Comparison of ENCODE assay signal across 11 cellular contexts in the genomic region with DNA sequence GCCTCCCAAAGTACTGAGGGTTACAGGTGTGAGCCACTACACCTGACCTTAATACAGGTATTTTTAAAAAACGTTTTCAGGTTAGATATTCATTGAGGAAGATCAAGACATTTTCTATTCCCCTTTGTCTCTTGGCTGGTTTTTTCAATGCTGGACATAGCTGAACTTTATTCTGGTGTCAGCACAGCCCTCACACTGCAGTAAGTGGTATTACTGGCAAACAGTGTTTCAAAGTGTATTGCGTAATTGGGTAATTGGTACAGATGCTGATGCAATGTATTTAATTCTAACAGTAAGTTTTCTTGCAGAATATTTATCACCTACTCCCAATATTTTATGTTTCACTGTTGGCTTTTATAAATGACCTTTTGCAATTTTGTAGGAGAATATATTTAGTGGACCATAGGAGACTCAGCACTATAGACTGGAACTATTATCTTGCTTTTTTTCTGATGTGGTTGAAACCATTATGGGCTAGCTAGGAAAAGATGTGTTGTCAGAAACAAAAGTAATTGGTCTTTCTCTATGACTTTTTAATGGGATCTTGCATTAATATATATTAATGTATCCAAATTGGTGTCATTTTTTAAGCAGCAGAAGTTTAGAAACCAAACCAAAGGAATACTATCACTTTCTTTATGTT.
DNase-seq lines count a peak whose midpoint lies in the region; ATAC-seq and TF ChIP-seq lines count a peak whose summit lies in the region.
"Had no signal": no experiment of that assay in that cellular context is flagged by ENCODE, and none has a peak within 500 bp of the region (broad histone marks: within the 10 kb centered on the region; RNA-seq: fewer than 3 reads in every experiment).

No MANE protein-coding gene starts in this region.

- H3K4me1 Mint-ChIP-seq in endodermal cell, result peaks cover 5% of the 10 kb centered on the region

- H3K27ac ChIP-seq in endodermal cell (ENCODE audit: low read depth, low read length), result no peak overlapping the region
- no peak overlapping the region for H3K27ac ChIP-seq in SK-N-SH (ENCODE audit: low read depth in 2 of 2, low read length in 1 of 2)
- H3K27ac ChIP-seq: adrenal gland had no signal

- H3K27me3 Mint-ChIP-seq in endodermal cell (ENCODE audit: insufficient read depth), result no peaks in the 10 kb centered on the region

- H3F3A ChIP-seq in SK-N-SH (replicated peaks; ENCODE audit: insufficient read depth), result no peaks in the 10 kb centered on the region

- no peaks in the 10 kb centered on the region for H4K20me1 ChIP-seq in SK-N-SH (ENCODE audit: insufficient read depth)

- H3K9ac ChIP-seq in endodermal cell (ENCODE audit: extremely low read depth, low read length, poor library complexity, severe bottlenecking) (no peak overlapping the region), SK-N-SH (no peak overlapping the region)

- H3K9me3 ChIP-seq in endodermal cell (ENCODE audit: control insufficient read depth, low read length), result peaks cover 18% of the 10 kb centered on the region
- H3K9me3 ChIP-seq in SK-N-SH, result peaks cover 4% of the 10 kb centered on the region; the same call in 1 of the 2 replicates
- H3K9me3 ChIP-seq: adrenal gland had no signal

- H3K36me3 Mint-ChIP-seq in endodermal cell (ENCODE audit: low read depth), result no peaks in the 10 kb centered on the region

- H3K9me2 ChIP-seq in SK-N-SH, result no peaks in the 10 kb centered on the region

- no peak overlapping the region for H2AFZ ChIP-seq in SK-N-SH (ENCODE audit: low read depth)

- no peak overlapping the region for H3K27ac Mint-ChIP-seq in endodermal cell

- H3K36me3 ChIP-seq in endodermal cell (ENCODE audit: control insufficient read depth, insufficient read depth, low read length) (no peaks in the 10 kb centered on the region), SK-N-SH (replicated peaks in 1 of 2; ENCODE audit: control insufficient read depth in 1 of 2, insufficient read depth in 2 of 2, low read length in 1 of 2) (no peaks in the 10 kb centered on the region)
- H3K36me3 ChIP-seq: adrenal gland had no signal

- H3K4me2 ChIP-seq in SK-N-SH, result no peak overlapping the region

- no peak for TF ChIP-seq RAD21 in SK-N-SH (IDR thresholded peaks at IDR 0.05; ENCODE audit: low read length)

- TF ChIP-seq CTCF in endodermal cell (conservative IDR thresholded peaks at IDR 0.05) (peak; percentile 19), SK-N-SH (IDR thresholded peaks at IDR 0.05) (no peak)

- H3K9me3 Mint-ChIP-seq in endodermal cell, result peaks cover 15% of the 10 kb centered on the region

- CTCF ChIA-PET in SK-N-SH (lab: Yijun Ruan, JAX), result interaction anchor here (1.0 kb wide), 1 partner anchor 12 kb away, joined by 3 read pairs; no protein-coding TSS in a partner anchor

- H3K79me2 ChIP-seq in SK-N-SH (ENCODE audit: insufficient read depth), result no peaks in the 10 kb centered on the region

- no peak overlapping the region for H3K4me3 Mint-ChIP-seq in endodermal cell

- H3K4me3 ChIP-seq in endodermal cell (ENCODE audit: low read length) (no peak overlapping the region), SK-N-SH (ENCODE audit: low read depth in 2 of 2, low read length in 1 of 2) (no peak overlapping the region)
- H3K4me3 ChIP-seq: adrenal gland had no signal

- TF ChIP-seq EP300 in SK-N-SH (IDR thresholded peaks at IDR 0.05; ENCODE audit: borderline replicate concordance in 1 of 2, low read depth in 1 of 2, low read length in 1 of 2), result no peak

- DNase-seq in NCI-H526 (lab: John Stamatoyannopoulos, UW) (peak; percentile 17 to 22), NCI-H526 treated with DMSO at 0.1 percent for 48 hours (lab: John Stamatoyannopoulos, UW) (no peak), NOMO-1 (lab: John Stamatoyannopoulos, UW; ENCODE audit: unreplicated experiment in 2 of 2) (peak; percentile 48 to 87), endodermal cell (no peak), stromal cell of bone marrow (ENCODE audit: low read depth) (peak; percentile 47), SK-N-SH (no peak)
- DNase-seq in activated CD4-positive, alpha-beta T cell treated with anti-CD3 and anti-CD28 coated beads for 4 hours, result no peak
- DNase-seq: adrenal gland, small intestine had no signal

- H3K27me3 ChIP-seq in endodermal cell (ENCODE audit: control insufficient read depth, insufficient read depth, low read length, poor library complexity, severe bottlenecking) (no peaks in the 10 kb centered on the region), SK-N-SH (ENCODE audit: insufficient read depth) (no peaks in the 10 kb centered on the region)
- H3K27me3 ChIP-seq: adrenal gland had no signal

- no peaks in the 10 kb centered on the region for H3K4me1 ChIP-seq in endodermal cell (ENCODE audit: control insufficient read depth, insufficient read depth, low read length)
- peaks cover 0 to 4% of the 10 kb centered on the region in 2 experiments; a peak in 2 of 4 replicates for H3K4me1 ChIP-seq in SK-N-SH (ENCODE audit: control insufficient read depth in 1 of 2, insufficient read depth in 2 of 2, low read depth in 1 of 2, low read length in 1 of 2)

- WGBS in endodermal cell (ENCODE audit: insufficient coverage in 1 of 2, insufficient read length in 1 of 2), 2 experiments, result 93 to 97% methylated on average over 1 to 2 of the region's 2 CpGs
- WGBS in SK-N-SH (ENCODE audit: low lambda C conversion rate), result 60% methylated on average over 2 of the region's 2 CpGs

- POLR2A ChIA-PET in SK-N-SH (lab: Yijun Ruan, JAX), result no interaction called here

- ATAC-seq in HG03442 (IDR thresholded peaks at IDR 0.05; ENCODE audit: unreplicated experiment), result no peak
- ATAC-seq: esophagus mucosa had no signal

TF ChIP-seq in SK-N-SH, 30 proteins besides CTCF, POLR2A, EP300 and RAD21:
- TF ChIP-seq TCF12 (IDR thresholded peaks at IDR 0.05) (no peak), FOSL2 (IDR thresholded peaks at IDR 0.05; ENCODE audit: borderline replicate concordance, low read depth) (no peak), NRF1 (IDR thresholded peaks at IDR 0.05; ENCODE audit: low read depth, low read length) (no peak), MEF2A (IDR thresholded peaks at IDR 0.05; ENCODE audit: borderline replicate concordance, low read depth) (no peak), GATA2 (CRISPR knock-in tag; IDR thresholded peaks at IDR 0.05) (no peak), ELF1 (IDR thresholded peaks at IDR 0.05) (no peak), FOXM1 (IDR thresholded peaks at IDR 0.05; ENCODE audit: low read depth) (no peak), POLR2AphosphoS5 (IDR thresholded peaks at IDR 0.05; ENCODE audit: low read depth, low read length) (no peak), FOXJ3 (CRISPR knock-in tag; IDR thresholded peaks at IDR 0.05) (no peak), RCOR1 (IDR thresholded peaks at IDR 0.05; ENCODE audit: low read length) (no peak), YY1 (IDR thresholded peaks at IDR 0.05; ENCODE audit: low read depth) (no peak), NFIC (IDR thresholded peaks at IDR 0.05; ENCODE audit: borderline replicate concordance) (no peak), JUND (IDR thresholded peaks at IDR 0.05) (no peak), TAF1 (IDR thresholded peaks at IDR 0.05; ENCODE audit: borderline replicate concordance, low read depth, low read length) (no peak), SIN3A (IDR thresholded peaks at IDR 0.05; ENCODE audit: borderline replicate concordance, low read depth, low read length) (no peak)
- TF ChIP-seq, protein P1, sequence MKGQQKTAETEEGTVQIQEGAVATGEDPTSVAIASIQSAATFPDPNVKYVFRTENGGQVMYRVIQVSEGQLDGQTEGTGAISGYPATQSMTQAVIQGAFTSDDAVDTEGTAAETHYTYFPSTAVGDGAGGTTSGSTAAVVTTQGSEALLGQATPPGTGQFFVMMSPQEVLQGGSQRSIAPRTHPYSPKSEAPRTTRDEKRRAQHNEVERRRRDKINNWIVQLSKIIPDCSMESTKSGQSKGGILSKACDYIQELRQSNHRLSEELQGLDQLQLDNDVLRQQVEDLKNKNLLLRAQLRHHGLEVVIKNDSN (IDR thresholded peaks at IDR 0.05; ENCODE audit: borderline replicate concordance, low read depth), result no peak
- TF ChIP-seq, protein P2, sequence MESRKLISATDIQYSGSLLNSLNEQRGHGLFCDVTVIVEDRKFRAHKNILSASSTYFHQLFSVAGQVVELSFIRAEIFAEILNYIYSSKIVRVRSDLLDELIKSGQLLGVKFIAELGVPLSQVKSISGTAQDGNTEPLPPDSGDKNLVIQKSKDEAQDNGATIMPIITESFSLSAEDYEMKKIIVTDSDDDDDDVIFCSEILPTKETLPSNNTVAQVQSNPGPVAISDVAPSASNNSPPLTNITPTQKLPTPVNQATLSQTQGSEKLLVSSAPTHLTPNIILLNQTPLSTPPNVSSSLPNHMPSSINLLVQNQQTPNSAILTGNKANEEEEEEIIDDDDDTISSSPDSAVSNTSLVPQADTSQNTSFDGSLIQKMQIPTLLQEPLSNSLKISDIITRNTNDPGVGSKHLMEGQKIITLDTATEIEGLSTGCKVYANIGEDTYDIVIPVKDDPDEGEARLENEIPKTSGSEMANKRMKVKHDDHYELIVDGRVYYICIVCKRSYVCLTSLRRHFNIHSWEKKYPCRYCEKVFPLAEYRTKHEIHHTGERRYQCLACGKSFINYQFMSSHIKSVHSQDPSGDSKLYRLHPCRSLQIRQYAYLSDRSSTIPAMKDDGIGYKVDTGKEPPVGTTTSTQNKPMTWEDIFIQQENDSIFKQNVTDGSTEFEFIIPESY (IDR thresholded peaks at IDR 0.05; ENCODE audit: borderline replicate concordance, low read depth), result no peak
- TF ChIP-seq, protein P3, sequence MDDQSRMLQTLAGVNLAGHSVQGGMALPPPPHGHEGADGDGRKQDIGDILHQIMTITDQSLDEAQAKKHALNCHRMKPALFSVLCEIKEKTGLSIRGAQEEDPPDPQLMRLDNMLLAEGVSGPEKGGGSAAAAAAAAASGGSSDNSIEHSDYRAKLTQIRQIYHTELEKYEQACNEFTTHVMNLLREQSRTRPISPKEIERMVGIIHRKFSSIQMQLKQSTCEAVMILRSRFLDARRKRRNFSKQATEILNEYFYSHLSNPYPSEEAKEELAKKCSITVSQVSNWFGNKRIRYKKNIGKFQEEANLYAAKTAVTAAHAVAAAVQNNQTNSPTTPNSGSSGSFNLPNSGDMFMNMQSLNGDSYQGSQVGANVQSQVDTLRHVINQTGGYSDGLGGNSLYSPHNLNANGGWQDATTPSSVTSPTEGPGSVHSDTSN (IDR thresholded peaks at IDR 0.05), result no peak

Comparison
In these comparisons a context has a peak if more than half of its experiments do, and no peak if none do; other contexts are left out.
1. DNase-seq: peak in NCI-H526 (2 of 2), NOMO-1 (2 of 2) and stromal cell of bone marrow (single experiment); none in NCI-H526 treated with DMSO at 0.1 percent for 48 hours (single experiment), endodermal cell (single experiment), activated CD4-positive, alpha-beta T cell treated with anti-CD3 and anti-CD28 coated beads for 4 hours (0 of 2) and SK-N-SH (single experiment).